33 cellular contexts compared by ENCODE assay signal in genomic region chr2:165287083-165287778, GRCh38. TPM values are rescaled to one million over a fixed set of nuclear protein-coding genes. Genes with fewer than 3 reads are reported as not detected.
"Had no signal": no experiment of that assay in that cellular context is flagged by ENCODE, and none has a peak within 500 bp of the region (broad histone marks: within the 10 kb centered on the region; RNA-seq: fewer than 3 reads in every experiment).

No MANE protein-coding gene starts in this region.

- H3K9me3 Mint-ChIP-seq: activated CD4-positive, alpha-beta T cell treated with anti-CD3 and anti-CD28 coated beads, Interleukin-2, amount 10 ng/mL, durations not matched to agents 7 days and 5 days; activated naive CD4-positive, alpha-beta T cell treated with anti-CD3 and anti-CD28 coated beads for 36 hours; activated naive CD4-positive, alpha-beta T cell treated with anti-CD3 and anti-CD28 coated beads, Interleukin-2, amount 50 U/mL, for 72 hours; activated T-cell treated with anti-CD3 and anti-CD28 coated beads, Interleukin-2, amount 50 U/mL, for 24 hours; activated T-helper 2 cell treated with anti-CD3 and anti-CD28 coated beads, Interferon-gamma antibody, Interleukin-2, Interleukin-4, amounts not matched to agents 10 μg/mL and 5 μg/mL and 100 μg/mL, durations not matched to agents 14 hours and 24 hours and 36 hours; T-helper 1 cell treated with Interleukin-12 subunit alpha and Interleukin-12 subunit beta and Interleukin-4 antibody, amounts not matched to agents 30 μg/mL and 1 μg/mL, for 36 hours; T-helper 2 cell treated with Interferon-gamma antibody and Interleukin-4, amounts not matched to agents 5 μg/mL and 100 μg/mL, for 36 hours had no signal

- H3K4me1 ChIP-seq: adrenal gland, body of pancreas, breast epithelium, Peyer's patch, SJSA1 had no signal

- H3K9me3 ChIP-seq: adrenal gland, body of pancreas, breast epithelium, Peyer's patch, SJSA1, SK-N-SH had no signal

- H3K4me1 Mint-ChIP-seq: activated CD4-positive, alpha-beta T cell treated with anti-CD3 and anti-CD28 coated beads for 36 hours; activated CD4-positive, alpha-beta T cell treated with anti-CD3 and anti-CD28 coated beads, Interleukin-2, amount 10 ng/mL, durations not matched to agents 7 days and 5 days had no signal

- H3K27ac Mint-ChIP-seq: activated CD4-positive, alpha-beta T cell treated with anti-CD3 and anti-CD28 coated beads for 36 hours; activated CD4-positive, alpha-beta T cell treated with anti-CD3 and anti-CD28 coated beads, Interleukin-2, amount 10 ng/mL, durations not matched to agents 7 days and 5 days; activated CD8-positive, alpha-beta T cell treated with anti-CD3 and anti-CD28 coated beads, Interleukin-2, amount 10 ng/mL, durations not matched to agents 7 days and 5 days; activated naive CD4-positive, alpha-beta T cell treated with anti-CD3 and anti-CD28 coated beads for 36 hours; activated naive CD4-positive, alpha-beta T cell treated with anti-CD3 and anti-CD28 coated beads, Interleukin-2, amount 50 U/mL, for 72 hours; activated T-cell treated with anti-CD3 and anti-CD28 coated beads, Interleukin-2, amount 50 U/mL, for 24 hours; activated T-helper 2 cell treated with anti-CD3 and anti-CD28 coated beads, Interferon-gamma antibody, Interleukin-2, Interleukin-4, amounts not matched to agents 10 μg/mL and 5 μg/mL and 100 μg/mL, durations not matched to agents 14 hours and 24 hours and 36 hours; T-helper 1 cell treated with Interleukin-12 subunit alpha and Interleukin-12 subunit beta and Interleukin-4 antibody, amounts not matched to agents 30 μg/mL and 1 μg/mL, for 36 hours; T-helper 2 cell treated with Interferon-gamma antibody and Interleukin-4, amounts not matched to agents 5 μg/mL and 100 μg/mL, for 36 hours had no signal

- H3K27me3 ChIP-seq: adrenal gland, body of pancreas, breast epithelium, Peyer's patch, SJSA1 had no signal

- H3K4me3 Mint-ChIP-seq: activated CD4-positive, alpha-beta T cell treated with anti-CD3 and anti-CD28 coated beads for 36 hours; activated CD4-positive, alpha-beta T cell treated with anti-CD3 and anti-CD28 coated beads, Interleukin-2, amount 10 ng/mL, durations not matched to agents 7 days and 5 days; activated CD8-positive, alpha-beta T cell treated with anti-CD3 and anti-CD28 coated beads, Interleukin-2, amount 10 ng/mL, durations not matched to agents 7 days and 5 days; activated naive CD4-positive, alpha-beta T cell treated with anti-CD3 and anti-CD28 coated beads for 36 hours; activated T-cell treated with anti-CD3 and anti-CD28 coated beads, Interleukin-2, amount 50 U/mL, for 24 hours; T-helper 1 cell treated with Interleukin-12 subunit alpha and Interleukin-12 subunit beta and Interleukin-4 antibody, amounts not matched to agents 30 μg/mL and 1 μg/mL, for 36 hours; T-helper 2 cell treated with Interferon-gamma antibody and Interleukin-4, amounts not matched to agents 5 μg/mL and 100 μg/mL, for 36 hours had no signal

- H3K36me3 Mint-ChIP-seq: activated naive CD4-positive, alpha-beta T cell treated with anti-CD3 and anti-CD28 coated beads, Interleukin-2, amount 50 U/mL, for 72 hours had no signal

- ATAC-seq: activated CD4-positive, alpha-beta T cell treated with anti-CD3 and anti-CD28 coated beads for 36 hours; activated CD4-positive, CD25-positive, alpha-beta regulatory T cell treated with anti-CD3 and anti-CD28 coated beads, Interleukin-2, amount 50 U/mL, for 24 hours; activated CD8-positive, alpha-beta T cell treated with anti-CD3 and anti-CD28 coated beads, Interleukin-2, amount 10 ng/mL, durations not matched to agents 7 days and 5 days; activated naive CD4-positive, alpha-beta T cell treated with anti-CD3 and anti-CD28 coated beads, Interleukin-2, amount 50 U/mL, for 72 hours; body of pancreas; K562; PC-3 had no signal

- DNase-seq: activated CD4-positive, alpha-beta T cell treated with anti-CD3 and anti-CD28 coated beads for 36 hours; activated CD4-positive, alpha-beta T cell treated with anti-CD3 and anti-CD28 coated beads, Interleukin-2, amount 10 ng/mL, durations not matched to agents 7 days and 5 days; activated CD4-positive, alpha-beta T cell treated with anti-CD3 and anti-CD28 coated beads, Interleukin-2, amount 50 U/mL, for 48 hours; activated CD8-positive, alpha-beta T cell treated with anti-CD3 and anti-CD28 coated beads, Interleukin-2, amount 10 ng/mL, durations not matched to agents 7 days and 5 days; activated gamma-delta T cell; activated naive CD4-positive, alpha-beta T cell treated with anti-CD3 and anti-CD28 coated beads for 36 hours; activated T-cell treated with anti-CD3 and anti-CD28 coated beads, Interleukin-2, amount 50 U/mL, for 24 hours; adrenal gland; body of pancreas; caudate nucleus; NCI-H1105; NCI-H1417 treated with DMSO at 0.1 percent for 48 hours; NCI-H1694; NCI-H1930; NCI-H2081 treated with DMSO at 0.1 percent for 48 hours; NCI-H226; NCI-H446 treated with DMSO at 0.1 percent for 48 hours; NCI-H524; NCI-H69; NK-92 treated with Interleukin-12 subunit alpha and Interleukin-12 subunit beta, amount 100 ng/mL, for 24 hours; PC-3; Peyer's patch; RPMI8226; SHP77 treated with DMSO at 0.1 percent for 48 hours; SK-N-SH had no signal

- H3K27ac ChIP-seq: adrenal gland, body of pancreas, breast epithelium, Peyer's patch, SJSA1 had no signal

- H3K36me3 ChIP-seq: adrenal gland, breast epithelium, Peyer's patch, SJSA1 had no signal

- H3K4me3 ChIP-seq: adrenal gland, body of pancreas, breast epithelium, K562, Peyer's patch, SJSA1 had no signal

RNA-seq across cellular contexts. Expression of gene SCN2A, which starts 48.0 kb away (rescaled TPM):
- total RNA-seq: activated T-helper 2 cell treated with anti-CD3 and anti-CD28 coated beads, Interferon-gamma antibody, Interleukin-2, Interleukin-4, amounts not matched to agents 10 μg/mL and 5 μg/mL and 100 μg/mL, durations not matched to agents 14 hours and 24 hours and 36 hours had no signal
